Comparison of ENCODE assay signal across 1 cellular context in the genomic region with DNA sequence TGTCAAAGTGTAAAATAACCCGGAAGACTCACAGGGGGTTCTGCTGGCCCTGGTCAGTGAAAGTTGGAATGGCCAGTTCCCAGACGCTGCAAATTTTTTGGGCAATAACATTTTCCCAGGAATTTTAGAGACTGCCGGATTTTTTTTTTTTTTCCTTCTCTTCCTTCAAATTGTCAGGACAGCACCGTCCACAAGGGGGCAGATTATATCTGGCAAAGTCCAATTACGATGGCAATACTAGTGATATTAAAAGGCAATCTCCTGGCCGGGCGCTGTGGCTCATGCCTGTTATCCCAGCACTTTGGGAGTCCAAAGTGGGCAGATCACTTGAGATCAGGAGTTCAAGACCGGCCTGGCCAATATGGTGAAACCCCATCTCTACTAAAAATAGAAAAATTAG.
TF ChIP-seq lines count a peak whose summit lies in the region.

No MANE protein-coding gene starts in this region.

TF ChIP-seq in HepG2, 621 proteins besides CTCF, POLR2A, EP300 and RAD21:
- peak; percentile 60 for TF ChIP-seq STAG1 (CRISPR knock-in tag; IDR thresholded peaks at IDR 0.05)
- no peak for TF ChIP-seq IKZF4 (CRISPR knock-in tag; IDR thresholded peaks at IDR 0.05; ENCODE audit: borderline replicate concordance, low read depth, not compliant biosample characterization)
- TF ChIP-seq SMC3 (IDR thresholded peaks at IDR 0.05; ENCODE audit: low read length), result peak; percentile 80
- TF ChIP-seq, protein P1, sequence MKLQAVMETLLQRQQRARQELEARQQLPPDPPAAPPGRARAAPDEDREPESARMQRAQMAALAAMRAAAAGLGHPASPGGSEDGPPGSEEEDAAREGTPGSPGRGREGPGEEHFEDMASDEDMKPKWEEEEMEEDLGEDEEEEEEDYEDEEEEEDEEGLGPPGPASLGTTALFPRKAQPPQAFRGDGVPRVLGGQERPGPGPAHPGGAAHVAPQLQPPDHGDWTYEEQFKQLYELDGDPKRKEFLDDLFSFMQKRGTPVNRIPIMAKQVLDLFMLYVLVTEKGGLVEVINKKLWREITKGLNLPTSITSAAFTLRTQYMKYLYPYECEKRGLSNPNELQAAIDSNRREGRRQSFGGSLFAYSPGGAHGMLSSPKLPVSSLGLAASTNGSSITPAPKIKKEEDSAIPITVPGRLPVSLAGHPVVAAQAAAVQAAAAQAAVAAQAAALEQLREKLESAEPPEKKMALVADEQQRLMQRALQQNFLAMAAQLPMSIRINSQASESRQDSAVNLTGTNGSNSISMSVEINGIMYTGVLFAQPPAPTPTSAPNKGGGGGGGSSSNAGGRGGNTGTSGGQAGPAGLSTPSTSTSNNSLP (IDR thresholded peaks at IDR 0.05; ENCODE audit: low read depth, low read length), result peak; percentile 64; the same call in 1 of the 2 replicates
- TF ChIP-seq, protein P2, sequence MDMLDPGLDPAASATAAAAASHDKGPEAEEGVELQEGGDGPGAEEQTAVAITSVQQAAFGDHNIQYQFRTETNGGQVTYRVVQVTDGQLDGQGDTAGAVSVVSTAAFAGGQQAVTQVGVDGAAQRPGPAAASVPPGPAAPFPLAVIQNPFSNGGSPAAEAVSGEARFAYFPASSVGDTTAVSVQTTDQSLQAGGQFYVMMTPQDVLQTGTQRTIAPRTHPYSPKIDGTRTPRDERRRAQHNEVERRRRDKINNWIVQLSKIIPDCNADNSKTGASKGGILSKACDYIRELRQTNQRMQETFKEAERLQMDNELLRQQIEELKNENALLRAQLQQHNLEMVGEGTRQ (IDR thresholded peaks at IDR 0.05; ENCODE audit: low read depth, low read length), result no peak
- TF ChIP-seq, protein P2 (CRISPR knock-in tag; IDR thresholded peaks at IDR 0.05; ENCODE audit: borderline replicate concordance), result no peak
- TF ChIP-seq, protein P3, sequence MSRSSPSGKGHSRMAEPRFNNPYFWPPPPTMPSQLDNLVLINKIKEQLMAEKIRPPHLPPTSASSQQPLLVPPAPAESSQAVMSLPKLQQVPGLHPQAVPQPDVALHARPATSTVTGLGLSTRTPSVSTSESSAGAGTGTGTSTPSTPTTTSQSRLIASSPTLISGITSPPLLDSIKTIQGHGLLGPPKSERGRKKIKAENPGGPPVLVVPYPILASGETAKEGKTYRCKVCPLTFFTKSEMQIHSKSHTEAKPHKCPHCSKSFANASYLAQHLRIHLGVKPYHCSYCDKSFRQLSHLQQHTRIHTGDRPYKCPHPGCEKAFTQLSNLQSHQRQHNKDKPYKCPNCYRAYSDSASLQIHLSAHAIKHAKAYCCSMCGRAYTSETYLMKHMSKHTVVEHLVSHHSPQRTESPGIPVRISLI (CRISPR knock-in tag; IDR thresholded peaks at IDR 0.05; ENCODE audit: borderline replicate concordance), result peak; percentile 74; the same call in 1 of the 2 replicates
- TF ChIP-seq, protein P4, sequence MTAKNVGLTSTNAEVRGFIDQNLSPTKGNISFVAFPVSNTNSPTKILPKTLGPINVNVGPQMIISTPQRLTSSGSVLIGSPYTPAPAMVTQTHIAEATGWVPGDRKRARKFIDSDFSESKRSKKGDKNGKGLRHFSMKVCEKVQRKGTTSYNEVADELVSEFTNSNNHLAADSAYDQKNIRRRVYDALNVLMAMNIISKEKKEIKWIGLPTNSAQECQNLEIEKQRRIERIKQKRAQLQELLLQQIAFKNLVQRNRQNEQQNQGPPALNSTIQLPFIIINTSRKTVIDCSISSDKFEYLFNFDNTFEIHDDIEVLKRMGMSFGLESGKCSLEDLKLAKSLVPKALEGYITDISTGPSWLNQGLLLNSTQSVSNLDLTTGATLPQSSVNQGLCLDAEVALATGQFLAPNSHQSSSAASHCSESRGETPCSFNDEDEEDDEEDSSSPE (CRISPR knock-in tag; IDR thresholded peaks at IDR 0.05), result no peak
- TF ChIP-seq, protein P5, sequence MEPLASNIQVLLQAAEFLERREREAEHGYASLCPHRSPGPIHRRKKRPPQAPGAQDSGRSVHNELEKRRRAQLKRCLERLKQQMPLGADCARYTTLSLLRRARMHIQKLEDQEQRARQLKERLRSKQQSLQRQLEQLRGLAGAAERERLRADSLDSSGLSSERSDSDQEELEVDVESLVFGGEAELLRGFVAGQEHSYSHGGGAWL (CRISPR knock-in tag; IDR thresholded peaks at IDR 0.05), result no peak
- TF ChIP-seq YEATS4 (CRISPR knock-in tag; IDR thresholded peaks at IDR 0.05; ENCODE audit: borderline replicate concordance), result no peak
- TF ChIP-seq, protein P6, sequence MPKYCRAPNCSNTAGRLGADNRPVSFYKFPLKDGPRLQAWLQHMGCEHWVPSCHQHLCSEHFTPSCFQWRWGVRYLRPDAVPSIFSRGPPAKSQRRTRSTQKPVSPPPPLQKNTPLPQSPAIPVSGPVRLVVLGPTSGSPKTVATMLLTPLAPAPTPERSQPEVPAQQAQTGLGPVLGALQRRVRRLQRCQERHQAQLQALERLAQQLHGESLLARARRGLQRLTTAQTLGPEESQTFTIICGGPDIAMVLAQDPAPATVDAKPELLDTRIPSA (CRISPR knock-in tag; IDR thresholded peaks at IDR 0.05; ENCODE audit: borderline replicate concordance), result no peak
